ENCODE assay signal across 8 cellular contexts in the genomic region with DNA sequence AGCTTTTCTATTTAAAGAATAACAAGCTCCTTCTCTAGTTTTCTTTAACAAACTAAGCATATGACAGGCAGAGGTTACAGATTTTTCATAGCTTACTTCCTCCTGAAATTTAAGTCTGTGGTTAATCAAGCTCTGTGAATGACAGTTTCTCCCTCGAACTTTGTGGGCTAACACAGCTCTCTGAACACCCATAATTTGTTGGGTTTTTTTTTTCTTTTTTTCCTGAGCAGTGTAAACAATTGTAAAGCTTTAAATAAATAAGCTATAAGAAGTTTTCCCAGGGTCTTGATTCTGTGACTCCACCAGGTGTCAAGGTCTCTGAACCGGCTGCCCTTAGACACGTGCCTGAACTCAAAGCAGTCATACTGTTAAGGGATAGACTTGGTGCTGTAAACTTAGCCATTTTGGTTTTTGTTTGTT.
A peak's percentile ranks its signal among the peaks of the same experiment; 100 is the strongest.
DNase-seq lines count a peak whose midpoint lies in the region; ATAC-seq and TF ChIP-seq lines count a peak whose summit lies in the region.

No MANE protein-coding gene starts in this region.

- no peak for DNase-seq in stimulated activated naive CD8-positive, alpha-beta T cell treated with anti-CD3 and anti-CD28 coated beads, Interleukin-15, Interleukin-2, amounts not matched to agents 100 U/mL and 50 U/mL, for 24 hours
- no peak for DNase-seq in activated B cell treated with CpG ODN at 0.5 μM for 24 hours
- no peak for DNase-seq in left lobe of liver (ENCODE audit: low spot score)
- no peak for DNase-seq in ecto neural progenitor cell (ENCODE audit: low spot score)
- DNase-seq in GM03348 (ENCODE audit: low spot score): no peak
- no peak for DNase-seq in NCI-H526 treated with DMSO at 0.1 percent for 48 hours (lab: John Stamatoyannopoulos, UW)

- ATAC-seq in stimulated activated naive CD8-positive, alpha-beta T cell treated with anti-CD3 and anti-CD28 coated beads, Interleukin-15, Interleukin-2, amounts not matched to agents 100 U/mL and 50 U/mL, for 24 hours: no peak
- peak; percentile 80 for ATAC-seq in HG03135 (IDR thresholded peaks at IDR 0.05; ENCODE audit: unreplicated experiment)
- peak; percentile 68 for ATAC-seq in activated B cell treated with CpG ODN at 0.5 μM for 24 hours (ENCODE audit: low read depth)
- no peak for ATAC-seq in left lobe of liver

- no peaks in the 10 kb centered on the region for H3K9me3 Mint-ChIP-seq in stimulated activated naive CD8-positive, alpha-beta T cell treated with anti-CD3 and anti-CD28 coated beads, Interleukin-15, Interleukin-2, amounts not matched to agents 100 ng/mL and 50 ng/mL, for 24 hours
- H3K9me3 Mint-ChIP-seq in activated B cell treated with CpG ODN at 0.5 μM for 24 hours: no peaks in the 10 kb centered on the region

- intact Hi-C loops in activated B cell treated with CpG ODN at 0.5 μM for 24 hours (cut with micrococcal nuclease): loop anchor here (1.0 to 2.0 kb wide), 8 partner anchors 8 to 189 kb away; no protein-coding TSS in a partner anchor

- POLR2A ChIA-PET in activated B cell treated with CpG ODN at 0.5 μM for 24 hours (lab: Charles Lee): interaction anchor here (0.6 to 2.7 kb wide), 28 partner anchors 8 to 1058 kb away, joined by 3 to 102 read pairs (median 6); partner anchors contain the start of genes AMIGO2 and PCED1B

- peak overlapping the region; percentile 91 for H3K4me3 Mint-ChIP-seq in stimulated activated naive CD8-positive, alpha-beta T cell treated with anti-CD3 and anti-CD28 coated beads, Interleukin-15, Interleukin-2, amounts not matched to agents 100 ng/mL and 50 ng/mL, for 24 hours
- peak overlapping the region; percentile 68 for H3K4me3 Mint-ChIP-seq in activated B cell treated with CpG ODN at 0.5 μM for 24 hours

- CTCF ChIA-PET in activated B cell treated with CpG ODN at 0.5 μM for 24 hours (lab: Charles Lee): interaction anchor here (0.8 to 2.8 kb wide), 15 partner anchors 9 to 190 kb away, joined by 3 to 18 read pairs (median 4); partner anchors contain the start of genes AMIGO2 and PCED1B

- H3K36me3 Mint-ChIP-seq in stimulated activated naive CD8-positive, alpha-beta T cell treated with anti-CD3 and anti-CD28 coated beads, Interleukin-15, Interleukin-2, amounts not matched to agents 100 ng/mL and 50 ng/mL, for 24 hours (ENCODE audit: low read depth): peaks cover 79% of the 10 kb centered on the region
- H3K36me3 Mint-ChIP-seq in activated B cell treated with CpG ODN at 0.5 μM for 24 hours (ENCODE audit: low read depth): peaks cover 66% of the 10 kb centered on the region

- peaks cover 78% of the 10 kb centered on the region for H3K4me1 Mint-ChIP-seq in stimulated activated naive CD8-positive, alpha-beta T cell treated with anti-CD3 and anti-CD28 coated beads, Interleukin-15, Interleukin-2, amounts not matched to agents 100 ng/mL and 50 ng/mL, for 24 hours (ENCODE audit: low read depth)
- peaks cover 88% of the 10 kb centered on the region for H3K4me1 Mint-ChIP-seq in activated B cell treated with CpG ODN at 0.5 μM for 24 hours

- peak overlapping the region; percentile 98 for H3K27ac Mint-ChIP-seq in stimulated activated naive CD8-positive, alpha-beta T cell treated with anti-CD3 and anti-CD28 coated beads, Interleukin-15, Interleukin-2, amounts not matched to agents 100 ng/mL and 50 ng/mL, for 24 hours
- peak overlapping the region; percentile 95 for H3K27ac Mint-ChIP-seq in activated B cell treated with CpG ODN at 0.5 μM for 24 hours

- H3K27me3 Mint-ChIP-seq in stimulated activated naive CD8-positive, alpha-beta T cell treated with anti-CD3 and anti-CD28 coated beads, Interleukin-15, Interleukin-2, amounts not matched to agents 100 ng/mL and 50 ng/mL, for 24 hours: no peaks in the 10 kb centered on the region
- H3K27me3 Mint-ChIP-seq in activated B cell treated with CpG ODN at 0.5 μM for 24 hours: no peaks in the 10 kb centered on the region

- no peak for TF ChIP-seq CTCF in activated B cell treated with CpG ODN at 0.5 μM for 24 hours (IDR thresholded peaks at IDR 0.05)

Comparison
In these comparisons a context has a peak if more than half of its experiments do, and no peak if none do; other contexts are left out.
1. ATAC-seq: peak in HG03135 (single experiment) and activated B cell treated with CpG ODN at 0.5 μM for 24 hours (single experiment); none in stimulated activated naive CD8-positive, alpha-beta T cell treated with anti-CD3 and anti-CD28 coated beads, Interleukin-15, Interleukin-2, amounts not matched to agents 100 U/mL and 50 U/mL, for 24 hours (single experiment) and left lobe of liver (single experiment).